Comparison of ENCODE assay signal across 8 cellular contexts in the genomic region with DNA sequence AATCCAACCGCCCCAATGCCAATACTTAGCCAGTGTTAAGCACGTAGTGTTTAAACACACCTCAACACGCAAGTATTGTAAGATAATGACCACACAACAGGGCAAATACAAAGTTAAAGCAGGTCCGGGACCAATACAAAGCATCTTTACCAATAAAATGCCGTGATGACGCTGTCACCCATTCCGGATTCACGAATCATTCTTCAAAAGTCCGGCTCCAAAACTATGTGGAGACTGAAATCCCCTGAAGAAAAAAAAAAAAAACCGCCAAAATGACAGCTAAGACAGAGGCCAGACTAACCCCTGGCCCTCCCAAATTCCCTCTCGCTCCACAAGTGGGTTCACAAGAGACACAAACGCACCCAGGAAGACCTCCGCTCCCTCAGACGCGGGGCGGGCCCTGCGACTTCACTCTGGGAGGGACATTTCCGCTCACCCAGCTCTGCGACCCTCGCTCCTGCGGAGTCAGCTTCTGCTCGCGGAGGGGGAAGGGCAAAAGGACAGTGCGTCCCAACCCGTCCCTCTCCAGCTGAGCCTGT. TPM values are rescaled to one million over a fixed set of nuclear protein-coding genes. Genes with fewer than 3 reads are reported as not detected.
DNase-seq lines count a peak whose midpoint lies in the region; ATAC-seq and TF ChIP-seq lines count a peak whose summit lies in the region.

No MANE protein-coding gene starts in this region.

- no peak for TF ChIP-seq CTCF in WI38 (IDR thresholded peaks at IDR 0.05; ENCODE audit: low read depth, low read length)

- under 1% methylated on average over 25 of the region's 25 CpGs for WGBS in right cardiac atrium

- H3K9me3 Mint-ChIP-seq in activated CD4-positive, alpha-beta T cell treated with anti-CD3 and anti-CD28 coated beads, Interleukin-2, amount 10 ng/mL, durations not matched to agents 7 days and 5 days, result no peaks in the 10 kb centered on the region
- H3K9me3 Mint-ChIP-seq in stimulated activated memory B cell treated with anti-CD40 and anti-IgM and Interleukin-4, amounts not matched to agents 10 μg/mL and 1 μg/mL and 100 μg/mL, for 72 hours, result no peaks in the 10 kb centered on the region

- H3K36me3 Mint-ChIP-seq in activated CD4-positive, alpha-beta T cell treated with anti-CD3 and anti-CD28 coated beads, Interleukin-2, amount 10 ng/mL, durations not matched to agents 7 days and 5 days (ENCODE audit: low read depth), result peaks cover 43% of the 10 kb centered on the region
- H3K36me3 Mint-ChIP-seq in stimulated activated memory B cell treated with anti-CD40 and anti-IgM and Interleukin-4, amounts not matched to agents 10 μg/mL and 1 μg/mL and 100 μg/mL, for 72 hours, result peaks cover 25% of the 10 kb centered on the region

- CTCF ChIA-PET in activated CD4-positive, alpha-beta T cell treated with anti-CD3 and anti-CD28 coated beads, Interleukin-2, amount 10 ng/mL, durations not matched to agents 7 days and 5 days (lab: Charles Lee), result interaction anchor here (0.6 to 1.5 kb wide), 6 partner anchors 16 to 394 kb away, joined by 3 to 5 read pairs (median 4); no protein-coding TSS in a partner anchor

- peaks cover 62% of the 10 kb centered on the region for H3K4me1 Mint-ChIP-seq in activated CD4-positive, alpha-beta T cell treated with anti-CD3 and anti-CD28 coated beads, Interleukin-2, amount 10 ng/mL, durations not matched to agents 7 days and 5 days
- peaks cover 42% of the 10 kb centered on the region for H3K4me1 Mint-ChIP-seq in stimulated activated memory B cell treated with anti-CD40 and anti-IgM and Interleukin-4, amounts not matched to agents 10 μg/mL and 1 μg/mL and 100 μg/mL, for 72 hours

- H3K4me1 ChIP-seq in right cardiac atrium (ENCODE audit: control insufficient read depth, insufficient read depth, low read length), result no peaks in the 10 kb centered on the region

- H3K4me3 Mint-ChIP-seq in activated CD4-positive, alpha-beta T cell treated with anti-CD3 and anti-CD28 coated beads, Interleukin-2, amount 10 ng/mL, durations not matched to agents 7 days and 5 days, result peak overlapping the region; percentile 86
- peak overlapping the region; percentile 96 for H3K4me3 Mint-ChIP-seq in stimulated activated memory B cell treated with anti-CD40 and anti-IgM and Interleukin-4, amounts not matched to agents 10 μg/mL and 1 μg/mL and 100 μg/mL, for 72 hours

- peak overlapping the region; percentile 99 for H3K27ac ChIP-seq in right cardiac atrium (ENCODE audit: low read length)

- POLR2A ChIA-PET in activated CD4-positive, alpha-beta T cell treated with anti-CD3 and anti-CD28 coated beads, Interleukin-2, amount 10 ng/mL, durations not matched to agents 7 days and 5 days (lab: Charles Lee), result interaction anchor here (0.6 to 1.4 kb wide), 4 partner anchors 37 to 400 kb away, joined by 3 to 7 read pairs (median 4); partner anchors contain the start of genes GAS5, KLHL20 and ZBTB37

- no peak for DNase-seq in activated CD4-positive, alpha-beta T cell treated with anti-CD3 and anti-CD28 coated beads, Interleukin-2, amount 10 ng/mL, durations not matched to agents 7 days and 5 days
- no peak for DNase-seq in activated CD4-positive, alpha-beta T cell treated with anti-CD3 and anti-CD28 coated beads for 1 hour
- DNase-seq in right cardiac atrium, result no peak
- no peak for DNase-seq in NCI-H69 (lab: John Stamatoyannopoulos, UW)
- DNase-seq in stimulated activated CD4-positive, alpha-beta T cell treated with anti-CD3 and anti-CD28 coated beads, Interleukin-2, amount 100 ng/mL, for 48 hours, result no peak

- ATAC-seq in HG02885 (IDR thresholded peaks at IDR 0.05; ENCODE audit: poor library complexity, unreplicated experiment) (peak; percentile 47), right cardiac atrium (no peak)
- peak; percentile 49 for ATAC-seq in stimulated activated memory B cell treated with anti-CD40 and anti-IgM and Interleukin-4, amounts not matched to agents 10 μg/mL and 1 μg/mL and 100 μg/mL, for 72 hours

- H3K27me3 ChIP-seq in right cardiac atrium (ENCODE audit: control insufficient read depth, insufficient read depth), result no peaks in the 10 kb centered on the region

- H3K27me3 Mint-ChIP-seq in activated CD4-positive, alpha-beta T cell treated with anti-CD3 and anti-CD28 coated beads, Interleukin-2, amount 10 ng/mL, durations not matched to agents 7 days and 5 days, result no peaks in the 10 kb centered on the region
- H3K27me3 Mint-ChIP-seq in stimulated activated memory B cell treated with anti-CD40 and anti-IgM and Interleukin-4, amounts not matched to agents 10 μg/mL and 1 μg/mL and 100 μg/mL, for 72 hours, result no peaks in the 10 kb centered on the region

- no peaks in the 10 kb centered on the region for H3K9me3 ChIP-seq in right cardiac atrium (ENCODE audit: control insufficient read depth, low read length)

- H3K27ac Mint-ChIP-seq in activated CD4-positive, alpha-beta T cell treated with anti-CD3 and anti-CD28 coated beads, Interleukin-2, amount 10 ng/mL, durations not matched to agents 7 days and 5 days, result peak overlapping the region; percentile 99
- peak overlapping the region; percentile 97 for H3K27ac Mint-ChIP-seq in stimulated activated memory B cell treated with anti-CD40 and anti-IgM and Interleukin-4, amounts not matched to agents 10 μg/mL and 1 μg/mL and 100 μg/mL, for 72 hours

- H3K4me3 ChIP-seq in WI38 (ENCODE audit: low read depth, low read length) (peak overlapping the region; percentile 95), right cardiac atrium (ENCODE audit: low read length) (peak overlapping the region; percentile 88)

- intact Hi-C loops in right cardiac atrium (cut with DNase I), result loop anchor here (5.0 to 10.0 kb wide), 4 partner anchors 389 to 1079 kb away; no protein-coding TSS in a partner anchor

RNA-seq across cellular contexts. Expression of gene DARS2, which starts 0.6 kb away (rescaled TPM):
- 10 to 100 TPM; 28.1 to 30.8 TPM for total RNA-seq in activated CD4-positive, alpha-beta T cell treated with anti-CD3 and anti-CD28 coated beads, Interleukin-2, amount 10 ng/mL, durations not matched to agents 7 days and 5 days
- total RNA-seq in right cardiac atrium, result 10 to 100 TPM; 11.7 to 13.6 (median 13.1) TPM
- polyA plus RNA-seq in right cardiac atrium, result 8.3 TPM

RNA-seq across cellular contexts. Expression of gene CENPL, which starts 0.8 kb away (rescaled TPM):
- total RNA-seq in activated CD4-positive, alpha-beta T cell treated with anti-CD3 and anti-CD28 coated beads, Interleukin-2, amount 10 ng/mL, durations not matched to agents 7 days and 5 days, result 10 to 100 TPM; 35.5 to 39.7 TPM
- 1 to 10 TPM; 3.0 to 4.3 (median 3.9) TPM for total RNA-seq in right cardiac atrium
- polyA plus RNA-seq in right cardiac atrium, result 2.9 TPM

RNA-seq across cellular contexts. Expression of gene GAS5, which starts 43.9 kb away (rescaled TPM):
- total RNA-seq in activated CD4-positive, alpha-beta T cell treated with anti-CD3 and anti-CD28 coated beads, Interleukin-2, amount 10 ng/mL, durations not matched to agents 7 days and 5 days, result 100 to 1,000 TPM; 328 to 370 TPM
- 10 to 100 TPM; 69.3 to 92.6 (median 82.5) TPM for total RNA-seq in right cardiac atrium
- 78.6 TPM for polyA plus RNA-seq in right cardiac atrium

RNA-seq across cellular contexts. Expression of gene ZBTB37, which starts 44.3 kb away (rescaled TPM):
- total RNA-seq in activated CD4-positive, alpha-beta T cell treated with anti-CD3 and anti-CD28 coated beads, Interleukin-2, amount 10 ng/mL, durations not matched to agents 7 days and 5 days, result 10 to 100 TPM; 10.2 to 10.9 TPM
- 10 to 100 TPM in 1 of 4 donors, 1 to 10 TPM in 3; 8.9 to 12.3 (median 9.3) TPM for total RNA-seq in right cardiac atrium
- polyA plus RNA-seq in right cardiac atrium, result 2.6 TPM

Comparison
In these comparisons a context has a peak if more than half of its experiments do, and no peak if none do; other contexts are left out.
1. ATAC-seq: peak in HG02885 (single experiment) and stimulated activated memory B cell treated with anti-CD40 and anti-IgM and Interleukin-4, amounts not matched to agents 10 μg/mL and 1 μg/mL and 100 μg/mL, for 72 hours (single experiment); none in right cardiac atrium (0 of 2).
2. RNA of gene CENPL, which starts 0.8 kb away (total RNA-seq): 35.5 to 39.7 TPM in activated CD4-positive, alpha-beta T cell treated with anti-CD3 and anti-CD28 coated beads, Interleukin-2, amount 10 ng/mL, durations not matched to agents 7 days and 5 days; 3.0 to 4.3 TPM in right cardiac atrium; every median in the first group is over 4 times any median in the second.